In genomic region chr11:91124363-91124762, GRCh38 we compare ENCODE assay signal across 29 cellular contexts.
"Had no signal": no experiment of that assay in that cellular context is flagged by ENCODE, and none has a peak within 500 bp of the region (broad histone marks: within the 10 kb centered on the region; RNA-seq: fewer than 3 reads in every experiment).

No MANE protein-coding gene starts in this region.

- DNase-seq: activated B cell treated with CpG ODN at 0.5 μM for 24 hours; activated CD4-positive, alpha-beta memory T cell treated with anti-CD3 and anti-CD28 coated beads, Interleukin-2, amount 10 ng/mL, durations not matched to agents 7 days and 5 days; activated CD4-positive, alpha-beta T cell treated with anti-CD3 and anti-CD28 coated beads for 4 hours; activated CD4-positive, alpha-beta T cell treated with anti-CD3 and anti-CD28 coated beads, Interleukin-2, amount 10 ng/mL, durations not matched to agents 24 days and 14 days; activated CD4-positive, alpha-beta T cell treated with anti-CD3 and anti-CD28 coated beads, Interleukin-2, amount 50 U/mL, for 1 hour; activated CD4-positive, alpha-beta T cell treated with anti-CD3 and anti-CD28 coated beads, Interleukin-2, amount 50 U/mL, for 4 hours; activated CD4-positive, CD25-positive, alpha-beta regulatory T cell treated with anti-CD3 and anti-CD28 coated beads, Interleukin-2, amount 50 U/mL, for 72 hours; activated CD8-positive, alpha-beta memory T cell treated with anti-CD3 and anti-CD28 coated beads for 24 hours; activated CD8-positive, alpha-beta memory T cell treated with anti-CD3 and anti-CD28 coated beads, Interleukin-2, amount 10 ng/mL, durations not matched to agents 7 days and 5 days; activated CD8-positive, alpha-beta memory T cell treated with anti-CD3 and anti-CD28 coated beads, Interleukin-2, amount 50 U/mL, for 48 hours; activated CD8-positive, alpha-beta T cell treated with anti-CD3 and anti-CD28 coated beads, Interleukin-2, amount 10 ng/mL, durations not matched to agents 7 days and 5 days; activated effector memory CD4-positive, alpha-beta T cell treated with Interleukin-2 at 50 U/mL for 16 hours; activated gamma-delta T cell; activated naive CD4-positive, alpha-beta T cell treated with anti-CD3 and anti-CD28 coated beads, Interleukin-2, amount 10 ng/mL, durations not matched to agents 7 days and 5 days; activated naive CD4-positive, alpha-beta T cell treated with Interleukin-2 at 50 U/mL for 16 hours; activated naive CD8-positive, alpha-beta T cell treated with anti-CD3 and anti-CD28 coated beads, Interleukin-2, amount 10 ng/mL, durations not matched to agents 7 days and 5 days; activated naive CD8-positive, alpha-beta T cell treated with anti-CD3 and anti-CD28 coated beads, Interleukin-2, amount 50 U/mL, for 24 hours; activated T-cell treated with anti-CD3 and anti-CD28 coated beads, Interleukin-2, amount 50 U/mL, for 24 hours; activated T-cell treated with anti-CD3 and anti-CD28 coated beads, Interleukin-2, amount 50 U/mL, for 48 hours; amygdala; anterior cingulate cortex; caudate nucleus; cerebellar nuclear complex; T-helper 1 cell; T-helper 2 cell; T-helper 9 cell had no signal

- H3K27ac ChIP-seq: ascending aorta, cardiac muscle cell, VCaP had no signal

- H3K36me3 ChIP-seq: ascending aorta, cardiac muscle cell had no signal

- H3K9me3 ChIP-seq: ascending aorta had no signal

- H3K4me3 ChIP-seq: ascending aorta, cardiac muscle cell had no signal

- ATAC-seq: activated CD8-positive, alpha-beta memory T cell treated with anti-CD3 and anti-CD28 coated beads, Interleukin-2, amount 10 ng/mL, durations not matched to agents 7 days and 5 days; activated CD8-positive, alpha-beta T cell treated with anti-CD3 and anti-CD28 coated beads, Interleukin-2, amount 10 ng/mL, durations not matched to agents 7 days and 5 days; activated naive CD8-positive, alpha-beta T cell treated with anti-CD3 and anti-CD28 coated beads, Interleukin-2, amount 50 U/mL, for 24 hours had no signal

- H3K27me3 ChIP-seq: ascending aorta, cardiac muscle cell had no signal

- H3K4me1 ChIP-seq: ascending aorta had no signal
